ENCODE assay signal across 26 cellular contexts in genomic region chr10:58479016-58479415, GRCh38.
"Had no signal": no experiment of that assay in that cellular context is flagged by ENCODE, and none has a peak within 500 bp of the region (broad histone marks: within the 10 kb centered on the region; RNA-seq: fewer than 3 reads in every experiment).

No MANE protein-coding gene starts in this region.

- H3K4me3 ChIP-seq: colonic mucosa, esophagus muscularis mucosa, gastroesophageal sphincter, heart left ventricle, hepatocyte, lung, pancreas, right lobe of liver, smooth muscle cell, stomach, thyroid gland had no signal

- H3K36me3 ChIP-seq: colonic mucosa, esophagus muscularis mucosa, gastroesophageal sphincter, heart left ventricle, neutrophil, pancreas, right lobe of liver, stomach, thyroid gland had no signal

- H3K4me2 ChIP-seq: hepatocyte, smooth muscle cell had no signal

- H3K27me3 ChIP-seq: colonic mucosa, esophagus muscularis mucosa, foreskin keratinocyte, gastroesophageal sphincter, heart left ventricle, hepatocyte, pancreas, right lobe of liver, stomach, thyroid gland had no signal

- H3K9me3 ChIP-seq: colonic mucosa, esophagus muscularis mucosa, gastroesophageal sphincter, heart left ventricle, neutrophil, pancreas, right lobe of liver, stomach, thyroid gland had no signal

- H3K27ac ChIP-seq: colonic mucosa, epithelial cell of prostate, esophagus muscularis mucosa, foreskin keratinocyte, gastroesophageal sphincter, heart left ventricle, hepatocyte, neutrophil, pancreas, right lobe of liver, stomach, thyroid gland had no signal

- H2AFZ ChIP-seq: hepatocyte had no signal

- DNase-seq: colonic mucosa; effector CD8-positive, alpha-beta T cell; endodermal cell; foreskin keratinocyte; heart left ventricle; kidney; naive B cell; pancreas; retina; right lobe of liver; stimulated activated CD4-positive, alpha-beta T cell treated with anti-CD3 and anti-CD28 coated beads, Interleukin-12 subunit alpha, Interleukin-12 subunit beta, amount 100 ng/mL, for 4 hours; stimulated activated CD4-positive, alpha-beta T cell treated with anti-CD3 and anti-CD28 coated beads, Interleukin-1b, Interleukin-23, amount 100 ng/mL, for 48 hours; stimulated activated CD4-positive, alpha-beta T cell treated with anti-CD3 and anti-CD28 coated beads, Interleukin-4, amount 100 ng/mL, for 1 hour; stimulated activated CD8-positive, alpha-beta memory T cell treated with anti-CD3 and anti-CD28 coated beads, Interleukin-4, amount 100 ng/mL, for 48 hours; stimulated activated naive CD4-positive, alpha-beta T cell; stomach; thyroid gland had no signal

- H3K79me2 ChIP-seq: hepatocyte had no signal

- ATAC-seq: foreskin keratinocyte; gastroesophageal sphincter; heart left ventricle; left lobe of liver; natural killer cell treated with Interleukin-12 subunit alpha and Interleukin-12 subunit beta and Interleukin-15 and Interleukin-18, amount 100 ng/mL, for 72 hours; pancreas; right lobe of liver had no signal

- H3K4me1 ChIP-seq: colonic mucosa, gastroesophageal sphincter, pancreas, right lobe of liver, stomach, thyroid gland had no signal
